18 cellular contexts compared by ENCODE assay signal in genomic region chr4:150006197-150006596, GRCh38.
DNase-seq lines count a peak whose midpoint lies in the region; ATAC-seq, FAIRE-seq and TF ChIP-seq lines count a peak whose summit lies in the region.
"Had no signal": no experiment of that assay in that cellular context is flagged by ENCODE, and none has a peak within 500 bp of the region (broad histone marks: within the 10 kb centered on the region; RNA-seq: fewer than 3 reads in every experiment).

No MANE protein-coding gene starts in this region.

- H2BK120ac ChIP-seq in IMR-90 (ENCODE audit: low read depth, low read length), result peak overlapping the region; percentile 83; the same call in 1 of the 2 replicates

- H4K8ac ChIP-seq in IMR-90 (ENCODE audit: low read depth in 2 of 2, low read length in 2 of 2), result no peak overlapping the region

- H3K27ac Mint-ChIP-seq in astrocyte (ENCODE audit: unreplicated experiment), result peak overlapping the region; percentile 4
- H3K27ac Mint-ChIP-seq in activated T-helper 2 cell treated with anti-CD3 and anti-CD28 coated beads, Interferon-gamma antibody, Interleukin-2, Interleukin-4, amounts not matched to agents 10 μg/mL and 5 μg/mL and 100 μg/mL, durations not matched to agents 14 hours and 24 hours and 36 hours, result no peak overlapping the region
- H3K27ac Mint-ChIP-seq: activated naive CD4-positive, alpha-beta T cell treated with anti-CD3 and anti-CD28 coated beads, Interleukin-2, amount 50 U/mL, for 24 hours had no signal

- H2AK5ac ChIP-seq in IMR-90 (ENCODE audit: low read depth, low read length), result no peak overlapping the region

- no TSS peak for BruUV-seq in IMR-90 (replicated peaks; lab: Mats Ljungman, UMichigan)

- H3K4me1 ChIP-seq in A549, result peaks cover 90% of the 10 kb centered on the region
- peaks cover 22% of the 10 kb centered on the region for H3K4me1 ChIP-seq in IMR-90 (ENCODE audit: control insufficient read depth, insufficient read depth, low read length)
- peaks cover 42% of the 10 kb centered on the region for H3K4me1 ChIP-seq in astrocyte (ENCODE audit: insufficient read depth, low read length)
- H3K4me1 ChIP-seq: breast epithelium, Caco-2, left lung had no signal

- H3K14ac ChIP-seq in IMR-90 (replicated peaks; ENCODE audit: low read depth, low read length), result no peak overlapping the region

- H3K9ac ChIP-seq in IMR-90 (ENCODE audit: low read depth, low read length) (no peak overlapping the region; the same call in 1 of the 2 replicates), astrocyte (ENCODE audit: low read length) (no peak overlapping the region)

- TF ChIP-seq RAD21 in A549 (conservative IDR thresholded peaks at IDR 0.05 in 1 of 2, IDR thresholded peaks at IDR 0.05 in 1 of 2), result no peak
- TF ChIP-seq RAD21 in IMR-90 (IDR thresholded peaks at IDR 0.05; ENCODE audit: low read length), result no peak

- H3K79me1 ChIP-seq in IMR-90 (ENCODE audit: low read depth in 1 of 2, low read length in 2 of 2), result no peaks in the 10 kb centered on the region

- H3K27ac ChIP-seq in A549, result peak overlapping the region; percentile 68 to 85
- H3K27ac ChIP-seq in IMR-90 (ENCODE audit: insufficient read depth, low read length), result no peak overlapping the region
- peak overlapping the region; percentile 59 for H3K27ac ChIP-seq in astrocyte (ENCODE audit: low read depth, low read length)
- H3K27ac ChIP-seq: breast epithelium, left lung had no signal

- peaks cover 53% of the 10 kb centered on the region for H3K4me1 Mint-ChIP-seq in astrocyte (ENCODE audit: low read depth, unreplicated experiment)
- H3K4me1 Mint-ChIP-seq in activated T-helper 2 cell treated with anti-CD3 and anti-CD28 coated beads, Interferon-gamma antibody, Interleukin-2, Interleukin-4, amounts not matched to agents 10 μg/mL and 5 μg/mL and 100 μg/mL, durations not matched to agents 14 hours and 24 hours and 36 hours (ENCODE audit: low read depth), result peaks cover 4% of the 10 kb centered on the region
- H3K4me1 Mint-ChIP-seq: activated naive CD4-positive, alpha-beta T cell treated with anti-CD3 and anti-CD28 coated beads, Interleukin-2, amount 50 U/mL, for 24 hours had no signal

- no peak for TF ChIP-seq EP300 in A549 (IDR thresholded peaks at IDR 0.05)

- intact Hi-C loops in IMR-90 (cut with micrococcal nuclease), result no loop called here
- intact Hi-C loops in activated T-helper 2 cell treated with anti-CD3 and anti-CD28 coated beads, Interferon-gamma antibody, Interleukin-2, Interleukin-4, amounts not matched to agents 10 μg/mL and 5 μg/mL and 100 μg/mL, durations not matched to agents 14 hours and 24 hours and 36 hours (cut with micrococcal nuclease), result no loop called here

- dilution Hi-C loops in IMR-90 (cut with HindIII; ENCODE audit: low sequenced_read_pairs, unreplicated experiment), result no loop called here

- H4K5ac ChIP-seq in IMR-90 (ENCODE audit: low read depth, low read length), result no peak overlapping the region

- H2BK20ac ChIP-seq in IMR-90 (ENCODE audit: low read depth, low read length), result no peak overlapping the region

- H3K18ac ChIP-seq in IMR-90 (ENCODE audit: low read depth, low read length), result no peak overlapping the region; the same call in 1 of the 2 replicates

- H3K23ac ChIP-seq in IMR-90 (ENCODE audit: low read depth, low read length), result no peak overlapping the region

- no peak overlapping the region for H3K56ac ChIP-seq in IMR-90 (ENCODE audit: extremely low read depth, insufficient read depth, low read length)

- H3K27me3 Mint-ChIP-seq in astrocyte (ENCODE audit: low read depth, unreplicated experiment), result no peaks in the 10 kb centered on the region
- H3K27me3 Mint-ChIP-seq in activated T-helper 2 cell treated with anti-CD3 and anti-CD28 coated beads, Interferon-gamma antibody, Interleukin-2, Interleukin-4, amounts not matched to agents 10 μg/mL and 5 μg/mL and 100 μg/mL, durations not matched to agents 14 hours and 24 hours and 36 hours (ENCODE audit: low read depth), result peaks cover 26% of the 10 kb centered on the region

- 43% methylated on average over 2 of the region's 2 CpGs for WGBS in A549 (ENCODE audit: missing lambda C conversion rate)
- WGBS in IMR-90 (ENCODE audit: extremely low coverage in 2 of 2, insufficient read length in 1 of 2), 2 experiments, result no CpG with 5 or more reads among the region's 2 CpGs

- H3K9me1 ChIP-seq in IMR-90 (ENCODE audit: insufficient read depth, low read length), result peaks cover 4% of the 10 kb centered on the region

- no peak overlapping the region for H4K91ac ChIP-seq in IMR-90 (ENCODE audit: insufficient read depth, low read depth, low read length)

- POLR2A ChIA-PET in A549 (lab: Yijun Ruan, JAX) (interaction anchor here (2.0 kb wide), 1 partner anchor 72 kb away, joined by 9 read pairs; the partner anchor contains the start of gene DCLK2), IMR-90 (lab: Charles Lee; ENCODE audit: unreplicated experiment) (no interaction called here)

- H2AK9ac ChIP-seq in IMR-90 (replicated peaks; ENCODE audit: low read depth, low read length, poor library complexity), result no peak overlapping the region

- no peak overlapping the region; the same call in 2 of the 3 replicates for H2BK15ac ChIP-seq in IMR-90 (ENCODE audit: low read depth, low read length)

- TF ChIP-seq POLR2A in A549 (IDR thresholded peaks at IDR 0.05; ENCODE audit: low read length), result no peak
- no peak for TF ChIP-seq POLR2A in IMR-90 (IDR thresholded peaks at IDR 0.05; ENCODE audit: low read depth, low read length)

- no peaks in the 10 kb centered on the region for H3K79me2 ChIP-seq in astrocyte (ENCODE audit: insufficient read depth, low read length)

- no peak for DNase-seq in A549 (ENCODE audit: low read depth in 1 of 2, low spot score in 1 of 2)
- peak; percentile 39 for DNase-seq in IMR-90
- DNase-seq in astrocyte (ENCODE audit: low read depth), result peak; percentile 59
- no peak for DNase-seq in left lobe of liver (ENCODE audit: low spot score)
- DNase-seq in H4 (ENCODE audit: low spot score), result no peak
- DNase-seq in 8988T, result no peak
- no peak for DNase-seq in activated T-helper 2 cell treated with anti-CD3 and anti-CD28 coated beads, Interferon-gamma antibody, Interleukin-2, Interleukin-4, amounts not matched to agents 10 μg/mL and 5 μg/mL and 100 μg/mL, durations not matched to agents 14 hours and 24 hours and 36 hours (ENCODE audit: low spot score)
- DNase-seq in mesenteric fat pad (ENCODE audit: low spot score), result no peak
- DNase-seq: activated CD4-positive, alpha-beta T cell treated with anti-CD3 and anti-CD28 coated beads, Interleukin-2, amount 50 U/mL, for 4 hours; activated T-cell treated with anti-CD3 and anti-CD28 coated beads, Interleukin-2, amount 50 U/mL, for 1 hour; Caco-2; effector CD4-positive, alpha-beta T cell; left lung; NCI-H774 had no signal

- no peaks in the 10 kb centered on the region for H3K36me3 Mint-ChIP-seq in astrocyte (ENCODE audit: low read depth, unreplicated experiment)
- no peaks in the 10 kb centered on the region for H3K36me3 Mint-ChIP-seq in activated T-helper 2 cell treated with anti-CD3 and anti-CD28 coated beads, Interferon-gamma antibody, Interleukin-2, Interleukin-4, amounts not matched to agents 10 μg/mL and 5 μg/mL and 100 μg/mL, durations not matched to agents 14 hours and 24 hours and 36 hours (ENCODE audit: low read depth)
- H3K36me3 Mint-ChIP-seq: activated naive CD4-positive, alpha-beta T cell treated with anti-CD3 and anti-CD28 coated beads, Interleukin-2, amount 50 U/mL, for 24 hours had no signal

- ATAC-seq in A549, result no peak
- 0 out of 2 replicates have a peak, but pooled peaks have one; percentile 21 for ATAC-seq in IMR-90 (ENCODE audit: low read depth)
- peak; percentile 85 for ATAC-seq in left lobe of liver
- ATAC-seq: left lung had no signal

- FAIRE-seq in A549 (lab: Jason Lieb, UNC), result no peak
- FAIRE-seq in astrocyte (lab: Jason Lieb, UNC), result peak; percentile 45
- FAIRE-seq: H1 had no signal

- no peak for TF ChIP-seq CTCF in A549 (IDR thresholded peaks at IDR 0.05)
- TF ChIP-seq CTCF in IMR-90 (conservative IDR thresholded peaks at IDR 0.05; ENCODE audit: low read depth, low read length), result no peak
- no peak for TF ChIP-seq CTCF in astrocyte (IDR thresholded peaks at IDR 0.05; ENCODE audit: insufficient read depth, low read depth, low read length)

- H3K36me3 ChIP-seq in IMR-90 (ENCODE audit: control insufficient read depth, insufficient read depth, low read length), result no peaks in the 10 kb centered on the region
- H3K36me3 ChIP-seq in astrocyte (ENCODE audit: insufficient read depth, low read length), result no peaks in the 10 kb centered on the region
- H3K36me3 ChIP-seq: breast epithelium, left lung had no signal

- no peak overlapping the region for H3K4ac ChIP-seq in IMR-90 (ENCODE audit: low read depth, low read length)

- peak overlapping the region; percentile 66 for H2BK5ac ChIP-seq in IMR-90 (ENCODE audit: low read depth, low read length, poor library complexity, severe bottlenecking)

- in situ Hi-C loops in IMR-90 (cut with MboI; ENCODE audit: low sequenced_read_pairs), result loop anchor here (10.0 kb wide), 1 partner anchor 579 kb away; the partner anchor contains the start of gene MAB21L2

- H3K9me3 Mint-ChIP-seq in astrocyte (ENCODE audit: unreplicated experiment), result no peaks in the 10 kb centered on the region
- no peaks in the 10 kb centered on the region for H3K9me3 Mint-ChIP-seq in activated T-helper 2 cell treated with anti-CD3 and anti-CD28 coated beads, Interferon-gamma antibody, Interleukin-2, Interleukin-4, amounts not matched to agents 10 μg/mL and 5 μg/mL and 100 μg/mL, durations not matched to agents 14 hours and 24 hours and 36 hours
- H3K9me3 Mint-ChIP-seq: activated naive CD4-positive, alpha-beta T cell treated with anti-CD3 and anti-CD28 coated beads, Interleukin-2, amount 50 U/mL, for 24 hours; neural crest cell had no signal

- H3K4me3 ChIP-seq in A549 (no peak overlapping the region), IMR-90 (ENCODE audit: insufficient read depth, low read depth, low read length) (no peak overlapping the region), astrocyte (ENCODE audit: insufficient read depth, low read depth, low read length) (no peak overlapping the region)
- H3K4me3 ChIP-seq: breast epithelium, left lung had no signal

- CTCF ChIA-PET in A549 (lab: Yijun Ruan, JAX), result interaction anchor here (1.1 to 8.1 kb wide), 4 partner anchors 8 to 237 kb away, joined by 3 to 70 read pairs (median 23); no protein-coding TSS in a partner anchor
- CTCF ChIA-PET in IMR-90 (lab: Yijun Ruan, JAX), result interaction anchor here (0.6 to 4.1 kb wide), 5 partner anchors 8 to 929 kb away, joined by 3 to 26 read pairs (median 4); no protein-coding TSS in a partner anchor

- H2AFZ ChIP-seq in IMR-90 (replicated peaks; ENCODE audit: low read length, poor library complexity), result no peak overlapping the region
- H2AFZ ChIP-seq in astrocyte (ENCODE audit: low read depth, low read length), result no peak overlapping the region

- H3K27me3 ChIP-seq in IMR-90 (ENCODE audit: control insufficient read depth, insufficient read depth, low read length) (no peaks in the 10 kb centered on the region), astrocyte (ENCODE audit: insufficient read depth, low read length) (no peaks in the 10 kb centered on the region)
- H3K27me3 ChIP-seq: breast epithelium had no signal

- H4K20me1 ChIP-seq in IMR-90 (ENCODE audit: insufficient read depth, low read length), result no peaks in the 10 kb centered on the region
- no peaks in the 10 kb centered on the region for H4K20me1 ChIP-seq in astrocyte (ENCODE audit: insufficient read depth, low read length)

- no peak overlapping the region for H3K4me3 Mint-ChIP-seq in astrocyte (ENCODE audit: unreplicated experiment)
- H3K4me3 Mint-ChIP-seq in activated T-helper 2 cell treated with anti-CD3 and anti-CD28 coated beads, Interferon-gamma antibody, Interleukin-2, Interleukin-4, amounts not matched to agents 10 μg/mL and 5 μg/mL and 100 μg/mL, durations not matched to agents 14 hours and 24 hours and 36 hours (ENCODE audit: low read depth), result no peak overlapping the region
- H3K4me3 Mint-ChIP-seq: activated naive CD4-positive, alpha-beta T cell treated with anti-CD3 and anti-CD28 coated beads, Interleukin-2, amount 50 U/mL, for 24 hours; neural crest cell had no signal

- H3K4me2 ChIP-seq in A549 (peak overlapping the region; percentile 64), IMR-90 (ENCODE audit: low read depth, low read length) (no peak overlapping the region), astrocyte (ENCODE audit: low read length) (no peak overlapping the region)

- H3K9me3 ChIP-seq in A549 (no peaks in the 10 kb centered on the region), IMR-90 (ENCODE audit: control insufficient read depth, insufficient read depth, low read length) (no peaks in the 10 kb centered on the region), astrocyte (ENCODE audit: insufficient read depth, low read depth, low read length) (no peaks in the 10 kb centered on the region)
- H3K9me3 ChIP-seq: breast epithelium, Caco-2, left lung had no signal

Comparison
In these comparisons a context has a peak if more than half of its experiments do, and no peak if none do; other contexts are left out.
1. ATAC-seq: peak in IMR-90 (single experiment) and left lobe of liver (single experiment); none in A549 (0 of 2).
2. DNase-seq: peak in IMR-90 (single experiment) and astrocyte (single experiment); none in A549 (0 of 2), left lobe of liver (single experiment), H4 (single experiment), 8988T (single experiment), activated T-helper 2 cell treated with anti-CD3 and anti-CD28 coated beads, Interferon-gamma antibody, Interleukin-2, Interleukin-4, amounts not matched to agents 10 μg/mL and 5 μg/mL and 100 μg/mL, durations not matched to agents 14 hours and 24 hours and 36 hours (single experiment) and mesenteric fat pad (single experiment).